ENCODE assay signal across 1 cellular context in genomic region chr16:4461250-4462085, GRCh38.
TF ChIP-seq lines count a peak whose summit lies in the region.

No MANE protein-coding gene starts in this region.

TF ChIP-seq in K562, 482 proteins besides CTCF, POLR2A, EP300 and RAD21 (continues in another document):
- TF ChIP-seq ZNF551 (CRISPR knock-in tag; IDR thresholded peaks at IDR 0.05) (no peak), ZNF583 (CRISPR knock-in tag; IDR thresholded peaks at IDR 0.05) (no peak), SREBF1 (IDR thresholded peaks at IDR 0.05; ENCODE audit: borderline replicate concordance, low read depth, low read length) (peak; percentile 79; the same call in 1 of the 2 replicates), SIX5 (IDR thresholded peaks at IDR 0.05; ENCODE audit: borderline replicate concordance in 1 of 2, insufficient read depth in 1 of 2, low read depth in 1 of 2, low read length in 2 of 2) (peak in 1 of 2 experiments; percentile 31; a peak in 1 of 4 replicates), XRCC4 (IDR thresholded peaks at IDR 0.05; ENCODE audit: extremely low read depth, insufficient read depth, insufficient read length) (no peak), ZNF740 (CRISPR knock-in tag; IDR thresholded peaks at IDR 0.05) (peak; percentile 68), ZNF740 (tag; IDR thresholded peaks at IDR 0.05) (peak in 1 of 2 experiments; percentile 46; a peak in 1 of 4 replicates), NEUROD1 (IDR thresholded peaks at IDR 0.05; ENCODE audit: borderline replicate concordance, low read depth, low read length, partially characterized antibody) (no peak), NCOA4 (IDR thresholded peaks at IDR 0.05; ENCODE audit: partially characterized antibody) (no peak), JUND (IDR thresholded peaks at IDR 0.05; ENCODE audit: borderline replicate concordance, low read depth, low read length) (peak; percentile 88), JUND (tag; IDR thresholded peaks at IDR 0.05; ENCODE audit: borderline replicate concordance, low read depth, low read length) (no peak), USF1 (CRISPR knock-in tag; IDR thresholded peaks at IDR 0.05) (0 out of 2 replicates have a peak, but pooled peaks have one; percentile 16), TCF7L2 (IDR thresholded peaks at IDR 0.05; ENCODE audit: low read depth, low read length) (peak; percentile 88), SNIP1 (IDR thresholded peaks at IDR 0.05; ENCODE audit: low read depth) (no peak), TFAP4 (CRISPR knock-in tag; IDR thresholded peaks at IDR 0.05; ENCODE audit: borderline replicate concordance) (no peak), ZHX1 (conservative IDR thresholded peaks at IDR 0.05; ENCODE audit: low read length) (no peak), NONO (IDR thresholded peaks at IDR 0.05; ENCODE audit: low read depth in 2 of 2, low read length in 1 of 2) (peak in 1 of 2 experiments; percentile 93; a peak in 2 of 4 replicates), FOXK2 (conservative IDR thresholded peaks at IDR 0.05 in 1 of 2, IDR thresholded peaks at IDR 0.05 in 1 of 2; ENCODE audit: low read depth in 2 of 2) (peak in 1 of 2 experiments; percentile 98; a peak in 2 of 4 replicates), ZFP30 (CRISPR knock-in tag; IDR thresholded peaks at IDR 0.05; ENCODE audit: borderline replicate concordance) (no peak), TOE1 (IDR thresholded peaks at IDR 0.05; ENCODE audit: borderline replicate concordance) (peak; percentile 46; the same call in 1 of the 2 replicates), TOE1 (CRISPR knock-in tag; IDR thresholded peaks at IDR 0.05; ENCODE audit: borderline replicate concordance, low read depth) (no peak), KLF13 (tag; IDR thresholded peaks at IDR 0.05; ENCODE audit: borderline replicate concordance, low read depth) (no peak), SNAPC5 (CRISPR knock-in tag; IDR thresholded peaks at IDR 0.05) (no peak), PRDM10 (IDR thresholded peaks at IDR 0.05; ENCODE audit: partially characterized antibody) (peak; percentile 99), ZNF318 (IDR thresholded peaks at IDR 0.05; ENCODE audit: borderline replicate concordance in 1 of 2, low read depth in 1 of 2) (no peak), ZFPM2 (CRISPR knock-in tag; IDR thresholded peaks at IDR 0.05) (no peak), HIVEP1 (CRISPR knock-in tag; IDR thresholded peaks at IDR 0.05) (no peak), E2F3 (CRISPR knock-in tag; IDR thresholded peaks at IDR 0.05) (no peak), ATF7 (IDR thresholded peaks at IDR 0.05) (peak; percentile 99), KDM2B (CRISPR knock-in tag; IDR thresholded peaks at IDR 0.05) (no peak), DLX4 (CRISPR knock-in tag; IDR thresholded peaks at IDR 0.05) (no peak), AFF1 (IDR thresholded peaks at IDR 0.05; ENCODE audit: low read depth in 1 of 2, partially characterized antibody in 2 of 2) (no peak), BHLHE40 (IDR thresholded peaks at IDR 0.05; ENCODE audit: low read length) (peak; percentile 76)
